In the genomic region with DNA sequence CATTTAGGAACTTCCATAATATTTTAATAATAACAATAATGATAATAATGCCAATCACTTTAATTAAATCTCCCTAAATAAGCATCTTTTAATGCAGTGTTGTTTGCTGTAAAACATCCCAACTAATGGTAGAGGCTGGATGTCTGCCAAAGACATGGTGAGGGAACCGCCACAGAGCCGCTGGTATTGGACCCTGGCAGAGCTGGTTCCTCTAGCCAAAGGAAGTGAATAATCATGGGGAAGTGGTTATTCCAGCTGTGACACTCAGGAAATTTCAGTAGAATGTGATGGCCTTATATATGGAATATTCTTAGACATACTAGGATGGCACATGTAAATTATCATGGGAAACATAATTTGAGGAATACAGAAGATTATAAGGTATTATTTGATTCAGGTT, we compare ENCODE assay signal across 16 cellular contexts.
DNase-seq lines count a peak whose midpoint lies in the region; ATAC-seq and TF ChIP-seq lines count a peak whose summit lies in the region.
"Had no signal": no experiment of that assay in that cellular context is flagged by ENCODE, and none has a peak within 500 bp of the region (broad histone marks: within the 10 kb centered on the region; RNA-seq: fewer than 3 reads in every experiment).

No MANE protein-coding gene starts in this region.

- H3K9me3 ChIP-seq in BLaER1 treated with 17β-estradiol and CSF1 and Interleukin-3, amounts not matched to agents 10 nM and 100 nM (replicated peaks in 1 of 11) = peaks cover 0 to 14% (median 0%) of the 10 kb centered on the region in 11 experiments; a peak in 4 of 22 replicates
- no peaks in the 10 kb centered on the region for H3K9me3 ChIP-seq in ascending aorta
- H3K9me3 ChIP-seq: SJSA1 had no signal

- no peaks in the 10 kb centered on the region for H4K20me1 ChIP-seq in BLaER1 treated with 17β-estradiol and CSF1 and Interleukin-3, amounts not matched to agents 10 nM and 100 nM

- H3K27ac ChIP-seq in BLaER1 treated with 17β-estradiol and CSF1 and Interleukin-3, amounts not matched to agents 10 nM and 100 nM = peak overlapping the region in 8 of 11 experiments; percentile 12 to 66 (median 50); a peak in 13 of 22 replicates
- peak overlapping the region; percentile 68 to 72 for H3K27ac ChIP-seq in ascending aorta
- H3K27ac ChIP-seq: SJSA1 had no signal

- H3K4me2 ChIP-seq in BLaER1 treated with 17β-estradiol and CSF1 and Interleukin-3, amounts not matched to agents 10 nM and 100 nM = peak overlapping the region; percentile 40 to 82 (median 58)

- peak overlapping the region in 1 of 11 experiments; percentile 6; a peak in 2 of 22 replicates for H3K9ac ChIP-seq in BLaER1 treated with 17β-estradiol and CSF1 and Interleukin-3, amounts not matched to agents 10 nM and 100 nM
- H3K9ac ChIP-seq: parathyroid adenoma had no signal

- no peak overlapping the region; the same call in 1 of the 2 replicates for H3K4me3 Mint-ChIP-seq in HFFc6
- H3K4me3 Mint-ChIP-seq in nephron = no peak overlapping the region
- H3K4me3 Mint-ChIP-seq: CD8-positive, alpha-beta memory T cell had no signal

- no peaks in the 10 kb centered on the region for H3K36me3 ChIP-seq in BLaER1 treated with 17β-estradiol and CSF1 and Interleukin-3, amounts not matched to agents 10 nM and 100 nM
- no peaks in the 10 kb centered on the region for H3K36me3 ChIP-seq in ascending aorta
- H3K36me3 ChIP-seq: SJSA1 had no signal

- H3K36me3 Mint-ChIP-seq in HFFc6 (ENCODE audit: low read depth) = no peaks in the 10 kb centered on the region
- no peaks in the 10 kb centered on the region for H3K36me3 Mint-ChIP-seq in nephron (ENCODE audit: low read depth)

- H3K27me3 Mint-ChIP-seq in HFFc6 (ENCODE audit: insufficient read depth) (no peaks in the 10 kb centered on the region), nephron (ENCODE audit: low read depth) (no peaks in the 10 kb centered on the region)

- peaks cover 29% of the 10 kb centered on the region for H3K4me1 Mint-ChIP-seq in HFFc6 (ENCODE audit: low read depth)
- peaks cover 76% of the 10 kb centered on the region for H3K4me1 Mint-ChIP-seq in nephron

- no peak for ATAC-seq in GM19397 (IDR thresholded peaks at IDR 0.05; ENCODE audit: unreplicated experiment)
- ATAC-seq in GM18870 (IDR thresholded peaks at IDR 0.05; ENCODE audit: unreplicated experiment) = no peak

- H3K27me3 ChIP-seq in BLaER1 treated with 17β-estradiol and CSF1 and Interleukin-3, amounts not matched to agents 10 nM and 100 nM = no peaks in the 10 kb centered on the region
- H3K27me3 ChIP-seq in ascending aorta = no peaks in the 10 kb centered on the region
- H3K27me3 ChIP-seq: SJSA1 had no signal

- H3K27ac Mint-ChIP-seq in HFFc6 = 0 out of 2 replicates have a peak overlapping the region, but pooled peaks have one; percentile 14
- peak overlapping the region; percentile 79 to 98 (median 93) for H3K27ac Mint-ChIP-seq in nephron

- peaks cover 12 to 71% (median 38%) of the 10 kb centered on the region in 10 experiments for H3K4me1 ChIP-seq in BLaER1 treated with 17β-estradiol and CSF1 and Interleukin-3, amounts not matched to agents 10 nM and 100 nM
- H3K4me1 ChIP-seq in ascending aorta = peaks cover 0 to 22% of the 10 kb centered on the region in 2 donors

- intact Hi-C loops in ascending aorta (cut with DNase I) = loop anchor here (5.0 kb wide), 2 partner anchors 57 to 68 kb away; no protein-coding TSS in a partner anchor

- no peak for TF ChIP-seq CTCF in HFFc6 (IDR thresholded peaks at IDR 0.05)
- no peak for TF ChIP-seq CTCF in ascending aorta (IDR thresholded peaks at IDR 0.05)
- TF ChIP-seq CTCF in nephron (IDR thresholded peaks at IDR 0.05; ENCODE audit: unreplicated experiment in 3 of 3) = no peak

- DNase-seq in HFFc6 = no peak
- no peak for DNase-seq in ascending aorta (ENCODE audit: low spot score in 2 of 2)
- DNase-seq in NCI-H2196 (lab: John Stamatoyannopoulos, UW; ENCODE audit: unreplicated experiment) = no peak
- no peak for DNase-seq in AG08396 (ENCODE audit: low spot score)
- DNase-seq: activated CD4-positive, alpha-beta T cell treated with anti-CD3 and anti-CD28 coated beads for 1 hour; activated T-cell treated with anti-CD3 and anti-CD28 coated beads, Interleukin-2, amount 50 U/mL, for 48 hours; CD8-positive, alpha-beta memory T cell; effector CD8-positive, alpha-beta T cell; NCI-H526; stimulated activated naive CD4-positive, alpha-beta T cell had no signal

- no peak overlapping the region for H3K4me3 ChIP-seq in BLaER1 treated with 17β-estradiol and CSF1 and Interleukin-3, amounts not matched to agents 10 nM and 100 nM
- H3K4me3 ChIP-seq in ascending aorta = no peak overlapping the region
- H3K4me3 ChIP-seq: SJSA1 had no signal

- H3K9me3 Mint-ChIP-seq in HFFc6 (no peaks in the 10 kb centered on the region), nephron (no peaks in the 10 kb centered on the region)
- H3K9me3 Mint-ChIP-seq: CD8-positive, alpha-beta memory T cell had no signal
